In genomic region chr19:16316506-16316882, GRCh38 we compare ENCODE assay signal across 15 cellular contexts. TPM values are rescaled to one million over a fixed set of nuclear protein-coding genes. Genes with fewer than 3 reads are reported as not detected.
A peak's percentile ranks its signal among the peaks of the same experiment; 100 is the strongest.
DNase-seq lines count a peak whose midpoint lies in the region; ATAC-seq and TF ChIP-seq lines count a peak whose summit lies in the region.
"Had no signal": no experiment of that assay in that cellular context is flagged by ENCODE, and none has a peak within 500 bp of the region (broad histone marks: within the 10 kb centered on the region; RNA-seq: fewer than 3 reads in every experiment).

No MANE protein-coding gene starts in this region.

- no peaks in the 10 kb centered on the region for H3K27me3 ChIP-seq in thoracic aorta (replicated peaks; ENCODE audit: insufficient read depth)

- peak; percentile 58 for DNase-seq in LHCN-M2 (ENCODE audit: low read depth)
- DNase-seq in coronary artery (ENCODE audit: low spot score): no peak
- no peak for DNase-seq in mucosa of descending colon
- no peak for DNase-seq in thoracic aorta (ENCODE audit: low spot score)
- DNase-seq in posterior cingulate gyrus: no peak
- DNase-seq in activated gamma-delta T cell (lab: John Stamatoyannopoulos, UW): no peak
- no peak for DNase-seq in NCI-H345 treated with DMSO at 0.1 percent for 48 hours (lab: John Stamatoyannopoulos, UW; ENCODE audit: unreplicated experiment)
- no peak for DNase-seq in GOT3 (lab: John Stamatoyannopoulos, UW)
- DNase-seq: activated CD8-positive, alpha-beta memory T cell treated with anti-CD3 and anti-CD28 coated beads, Interleukin-2, amount 10 ng/mL, durations not matched to agents 7 days and 5 days; DMS79; glutamatergic neuron; Karpas-422; NCI-H526 treated with DMSO at 0.1 percent for 48 hours; stimulated activated CD4-positive, alpha-beta T cell treated with anti-CD3 and anti-CD28 coated beads, Interleukin-4, amount 100 ng/mL, for 1 hour; T-cell had no signal

- ATAC-seq in mucosa of descending colon (peak; percentile 38), thoracic aorta (ENCODE audit: insufficient number of reproducible peaks, low FRiP score, low read depth) (no peak)
- ATAC-seq: activated CD8-positive, alpha-beta memory T cell treated with anti-CD3 and anti-CD28 coated beads, Interleukin-2, amount 10 ng/mL, durations not matched to agents 7 days and 5 days; T-cell had no signal

- no peaks in the 10 kb centered on the region for H3K4me1 ChIP-seq in mucosa of descending colon (ENCODE audit: low read depth)
- H3K4me1 ChIP-seq in thoracic aorta (ENCODE audit: control insufficient read depth in 1 of 2, low read depth in 2 of 2): peaks cover 16 to 35% of the 10 kb centered on the region in 2 donors

- peak overlapping the region; percentile 26 for H3K4me3 ChIP-seq in coronary artery
- no peak overlapping the region for H3K4me3 ChIP-seq in mucosa of descending colon
- peak overlapping the region; percentile 20 for H3K4me3 ChIP-seq in thoracic aorta

- H3K27ac ChIP-seq in coronary artery (peak overlapping the region; percentile 80 to 92), thoracic aorta (peak overlapping the region; percentile 86 to 88)

- intact Hi-C loops in mucosa of descending colon (cut with DNase I, micrococcal nuclease) (no loop called here), posterior cingulate gyrus (cut with DNase I) (no loop called here)

- TF ChIP-seq CTCF in coronary artery (IDR thresholded peaks at IDR 0.05) (no peak), mucosa of descending colon (IDR thresholded peaks at IDR 0.05) (no peak), thoracic aorta (IDR thresholded peaks at IDR 0.05) (no peak)

- H3K36me3 ChIP-seq in mucosa of descending colon (ENCODE audit: low read depth) (no peaks in the 10 kb centered on the region), thoracic aorta (no peaks in the 10 kb centered on the region)

- H3K9me3 ChIP-seq in mucosa of descending colon: no peaks in the 10 kb centered on the region
- H3K9me3 ChIP-seq in thoracic aorta: no peaks in the 10 kb centered on the region

RNA-seq across cellular contexts. Expression of gene KLF2, which starts 8.1 kb away (rescaled TPM):
- 2.8 and 5.2 TPM in 2 replicates for total RNA-seq in LHCN-M2 (2014; rRNA removed)
- polyA plus RNA-seq in LHCN-M2 (2012): 17.7 TPM
- 10 to 100 TPM in 2 of 3 donors, 1 to 10 TPM in 1; 8.1 to 29.5 (median 23.4) TPM for total RNA-seq in mucosa of descending colon
- 100 to 1,000 TPM in 1 of 2 donors, 10 to 100 TPM in 1; 34.9 to 146 TPM for total RNA-seq in thoracic aorta
